Comparison of ENCODE assay signal across 11 cellular contexts in the genomic region with DNA sequence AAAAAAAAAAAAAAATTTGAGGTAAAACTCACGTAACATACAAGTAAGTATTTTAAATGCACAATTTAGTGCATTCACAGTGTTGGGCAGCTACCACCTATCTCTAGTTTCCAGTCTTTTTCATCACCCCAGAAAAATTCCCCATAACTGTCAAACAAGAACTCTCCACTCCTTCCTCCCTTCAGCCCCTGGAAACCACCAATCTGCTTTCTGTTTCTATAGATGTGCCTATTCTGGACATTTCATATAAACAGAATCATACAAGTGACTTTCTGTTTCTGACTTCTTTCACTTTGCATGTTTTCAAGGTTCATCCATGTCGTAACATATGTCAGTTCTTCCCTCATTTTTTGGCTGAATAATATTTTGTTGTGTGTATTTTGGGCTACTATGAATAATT. TPM values are rescaled to one million over a fixed set of nuclear protein-coding genes. Genes with fewer than 3 reads are reported as not detected.
DNase-seq lines count a peak whose midpoint lies in the region; ATAC-seq and TF ChIP-seq lines count a peak whose summit lies in the region.
"Had no signal": no experiment of that assay in that cellular context is flagged by ENCODE, and none has a peak within 500 bp of the region (broad histone marks: within the 10 kb centered on the region; RNA-seq: fewer than 3 reads in every experiment).

No MANE protein-coding gene starts in this region.

- H4K8ac ChIP-seq in mesenchymal stem cell (ENCODE audit: low read length), result no peak overlapping the region

- H3K23ac ChIP-seq in mesenchymal stem cell (ENCODE audit: low read length in 2 of 2), result no peak overlapping the region

- H3K4me1 Mint-ChIP-seq in T-helper 17 cell, result peaks cover 6% of the 10 kb centered on the region

- no peak overlapping the region for H3K9ac ChIP-seq in KMS-11
- no peak overlapping the region for H3K9ac ChIP-seq in mesenchymal stem cell (ENCODE audit: low read length)
- H3K9ac ChIP-seq: GM23248 had no signal

- H3K27me3 ChIP-seq in KMS-11 (ENCODE audit: insufficient read depth, low read depth) (no peaks in the 10 kb centered on the region), mesenchymal stem cell (ENCODE audit: control insufficient read depth in 1 of 2, insufficient read depth in 1 of 2, low read length in 2 of 2) (no peaks in the 10 kb centered on the region)

- H3K4me1 ChIP-seq in KMS-11 (ENCODE audit: low read depth, poor library complexity, severe bottlenecking) (peaks cover 16% of the 10 kb centered on the region), mesenchymal stem cell (ENCODE audit: control insufficient read depth, insufficient read depth, low read depth, low read length) (no peaks in the 10 kb centered on the region)

- H3K4me2 ChIP-seq in KMS-11, result peak overlapping the region; percentile 36; the same call in 1 of the 2 replicates
- no peak overlapping the region for H3K4me2 ChIP-seq in mesenchymal stem cell (ENCODE audit: low read length, poor library complexity, severe bottlenecking)

- no peaks in the 10 kb centered on the region for H4K20me1 ChIP-seq in KMS-11 (ENCODE audit: insufficient read depth)

- peaks cover 5% of the 10 kb centered on the region for H3K27me3 Mint-ChIP-seq in T-helper 17 cell

- H3K36me3 Mint-ChIP-seq in T-helper 17 cell (ENCODE audit: low read depth), result peaks cover 2% of the 10 kb centered on the region

- H3K9me3 ChIP-seq in mesenchymal stem cell (ENCODE audit: control insufficient read depth, low read length) (peaks cover 40% of the 10 kb centered on the region), T-helper 17 cell (ENCODE audit: control insufficient read depth, low read length, poor library complexity, severe bottlenecking) (no peaks in the 10 kb centered on the region)

- no peak for TF ChIP-seq CTCF in KMS-11 (conservative IDR thresholded peaks at IDR 0.05; ENCODE audit: low read depth, low read length)

- no peaks in the 10 kb centered on the region for H3K36me3 ChIP-seq in KMS-11 (ENCODE audit: insufficient read depth)
- H3K36me3 ChIP-seq in mesenchymal stem cell (ENCODE audit: control insufficient read depth in 1 of 2, insufficient read depth in 2 of 2, low read depth in 1 of 2, low read length in 2 of 2), result no peaks in the 10 kb centered on the region

- no peak overlapping the region for H2BK12ac ChIP-seq in mesenchymal stem cell (ENCODE audit: low read length in 2 of 2)

- ATAC-seq in GM18861 (IDR thresholded peaks at IDR 0.05; ENCODE audit: unreplicated experiment), result peak; percentile 42
- peak; percentile 81 for ATAC-seq in GM21723 (IDR thresholded peaks at IDR 0.05; ENCODE audit: unreplicated experiment)
- no peak for ATAC-seq in HG03439 (IDR thresholded peaks at IDR 0.05; ENCODE audit: unreplicated experiment)
- ATAC-seq in T-helper 17 cell, result no peak
- ATAC-seq: HepG2 had no signal

- 93% methylated on average over 2 of the region's 2 CpGs for WGBS in mesenchymal stem cell

- H4K91ac ChIP-seq in mesenchymal stem cell (ENCODE audit: low read length), result no peak overlapping the region

- no peak overlapping the region for H3K27ac Mint-ChIP-seq in T-helper 17 cell
- H3K27ac Mint-ChIP-seq: natural killer cell had no signal

- no peaks in the 10 kb centered on the region for H3K79me1 ChIP-seq in mesenchymal stem cell (replicated peaks; ENCODE audit: low read length, poor library complexity, severe bottlenecking)

- no peak overlapping the region for H2BK5ac ChIP-seq in mesenchymal stem cell (ENCODE audit: low read depth, low read length, poor library complexity, severe bottlenecking)

- no peak overlapping the region for H2AK5ac ChIP-seq in mesenchymal stem cell (ENCODE audit: low read length, severe bottlenecking)

- no peak overlapping the region for H2AFZ ChIP-seq in KMS-11 (ENCODE audit: low read depth)
- no peak overlapping the region for H2AFZ ChIP-seq in mesenchymal stem cell (ENCODE audit: low read depth, low read length)
- H2AFZ ChIP-seq: GM23248 had no signal

- H3K4me3 Mint-ChIP-seq in T-helper 17 cell, result no peak overlapping the region
- H3K4me3 Mint-ChIP-seq: natural killer cell had no signal

- H3K14ac ChIP-seq in mesenchymal stem cell (ENCODE audit: low read length in 2 of 2), result no peak overlapping the region

- no peak overlapping the region for H3K18ac ChIP-seq in mesenchymal stem cell (ENCODE audit: low read depth in 1 of 2, low read length in 2 of 2)

- no peak overlapping the region for H2BK15ac ChIP-seq in mesenchymal stem cell (ENCODE audit: low read depth, poor library complexity, severe bottlenecking)

- H3K4me3 ChIP-seq in KMS-11 (IDR thresholded peaks at IDR 0.05; ENCODE audit: insufficient read depth, low read depth, low read length), result no peak overlapping the region
- no peak overlapping the region for H3K4me3 ChIP-seq in mesenchymal stem cell (ENCODE audit: insufficient read depth in 1 of 2, low read depth in 1 of 2, low read length in 2 of 2)
- H3K4me3 ChIP-seq: GM23248 had no signal

- no peak overlapping the region for H3K27ac ChIP-seq in KMS-11
- no peak overlapping the region for H3K27ac ChIP-seq in mesenchymal stem cell (ENCODE audit: low read length, poor library complexity, severe bottlenecking)
- H3K27ac ChIP-seq: GM23248 had no signal

- H2BK120ac ChIP-seq in mesenchymal stem cell (ENCODE audit: low read depth, low read length), result no peak overlapping the region

- H3K4ac ChIP-seq in mesenchymal stem cell (ENCODE audit: low read depth in 1 of 2, low read length in 2 of 2), result no peak overlapping the region

- H3K79me2 ChIP-seq in KMS-11 (ENCODE audit: insufficient read depth, low read depth), result no peaks in the 10 kb centered on the region

- DNase-seq in mesenchymal stem cell (peak; percentile 73), T-helper 17 cell (no peak), H4 (ENCODE audit: low spot score) (no peak)
- DNase-seq: GM23248, natural killer cell, NCI-H345 had no signal

RNA-seq across cellular contexts. Expression of gene ETS2, which starts 24.9 kb away (rescaled TPM):
- polyA plus RNA-seq in mesenchymal stem cell (2013, experiment 1 of 2), result 85.3 TPM
- polyA plus RNA-seq in mesenchymal stem cell (2013, experiment 2 of 2), result 83.5 TPM
- 10 to 100 TPM in 1 of 2 donors, 1 to 10 TPM in 1; 8.1 to 10.9 TPM for total RNA-seq in T-helper 17 cell
- 31.3 and 36.1 TPM in 2 replicates for total RNA-seq in H4 (2014; rRNA removed; shearing (Covaris generic))

Comparison
In these comparisons a context has a peak if more than half of its experiments do, and no peak if none do; other contexts are left out.
1. ATAC-seq: peak in GM18861 (single experiment) and GM21723 (single experiment); none in HG03439 (single experiment) and T-helper 17 cell (single experiment).